30 cellular contexts compared by ENCODE assay signal in genomic region chr12:26692417-26692816, GRCh38.
DNase-seq lines count a peak whose midpoint lies in the region; ATAC-seq, FAIRE-seq and TF ChIP-seq lines count a peak whose summit lies in the region.
"Had no signal": no experiment of that assay in that cellular context is flagged by ENCODE, and none has a peak within 500 bp of the region (broad histone marks: within the 10 kb centered on the region; RNA-seq: fewer than 3 reads in every experiment).

No MANE protein-coding gene starts in this region.

- no peak for TF ChIP-seq CTCF in endodermal cell (conservative IDR thresholded peaks at IDR 0.05)

- ATAC-seq in activated T-cell treated with anti-CD3 and anti-CD28 coated beads, Interleukin-2, amount 50 U/mL, for 4 hours, result no peak
- ATAC-seq: CD8-positive, alpha-beta T cell had no signal

- no peak for DNase-seq in activated T-cell treated with anti-CD3 and anti-CD28 coated beads, Interleukin-2, amount 50 U/mL, for 24 hours
- no peak for DNase-seq in activated T-cell treated with anti-CD3 and anti-CD28 coated beads, Interleukin-2, amount 50 U/mL, for 4 hours
- DNase-seq in NCI-H69 (lab: John Stamatoyannopoulos, UW) (peak; percentile 87), endodermal cell (no peak), frontal cortex (ENCODE audit: low spot score in 2 of 2) (no peak)
- DNase-seq in activated CD4-positive, alpha-beta T cell treated with anti-CD3 and anti-CD28 coated beads, Interleukin-2, amount 10 ng/mL, durations not matched to agents 24 days and 14 days, result no peak
- no peak for DNase-seq in activated naive CD4-positive, alpha-beta T cell (lab: John Stamatoyannopoulos, UW)
- DNase-seq in CD8-positive, alpha-beta memory T cell, result no peak
- DNase-seq: activated CD4-positive, alpha-beta T cell treated with anti-CD3 and anti-CD28 coated beads for 48 hours; activated T-cell treated with anti-CD3 and anti-CD28 coated beads, Interleukin-2, amount 50 U/mL, for 48 hours; adrenal gland; CD8-positive, alpha-beta T cell; DMS153; KG1; kidney; MG63; naive B cell; NCI-H1436 treated with DMSO at 0.1 percent for 48 hours; NCI-H446; NK-92 treated with Interleukin-12 subunit alpha and Interleukin-12 subunit beta, amount 100 ng/mL, for 24 hours; PC-3; SHP77; stimulated activated naive CD4-positive, alpha-beta T cell treated with Interleukin-2 at 50 U/mL for 16 hours; testis; uterus had no signal

- CTCF ChIA-PET in CD8-positive, alpha-beta memory T cell (lab: Charles Lee), result no interaction called here

- peak overlapping the region; percentile 13 for H3K27ac Mint-ChIP-seq in activated T-cell treated with anti-CD3 and anti-CD28 coated beads, Interleukin-2, amount 50 U/mL, for 24 hours
- H3K27ac Mint-ChIP-seq in endodermal cell, result peak overlapping the region; percentile 9
- H3K27ac Mint-ChIP-seq in activated CD4-positive, alpha-beta T cell treated with anti-CD3 and anti-CD28 coated beads, Interleukin-2, amount 10 ng/mL, durations not matched to agents 24 days and 14 days, result no peak overlapping the region
- H3K27ac Mint-ChIP-seq in CD8-positive, alpha-beta memory T cell, result no peak overlapping the region
- H3K27ac Mint-ChIP-seq: B cell; CD8-positive, alpha-beta T cell; T-helper 2 cell treated with Interferon-gamma antibody and Interleukin-4, amounts not matched to agents 5 μg/mL and 100 μg/mL, for 36 hours had no signal

- H3K4me1 Mint-ChIP-seq in activated T-cell treated with anti-CD3 and anti-CD28 coated beads, Interleukin-2, amount 50 U/mL, for 24 hours (ENCODE audit: low read depth), result peaks cover 1% of the 10 kb centered on the region
- no peaks in the 10 kb centered on the region for H3K4me1 Mint-ChIP-seq in activated T-cell treated with anti-CD3 and anti-CD28 coated beads, Interleukin-2, amount 50 U/mL, for 4 hours (ENCODE audit: low read depth)
- peaks cover 41% of the 10 kb centered on the region for H3K4me1 Mint-ChIP-seq in endodermal cell
- H3K4me1 Mint-ChIP-seq in activated CD4-positive, alpha-beta T cell treated with anti-CD3 and anti-CD28 coated beads, Interleukin-2, amount 10 ng/mL, durations not matched to agents 24 days and 14 days, result no peaks in the 10 kb centered on the region
- H3K4me1 Mint-ChIP-seq in CD8-positive, alpha-beta memory T cell, result peaks cover 0 to 1% (median 0%) of the 10 kb centered on the region in 3 donors
- H3K4me1 Mint-ChIP-seq: B cell had no signal

- H3K27ac ChIP-seq in endodermal cell (ENCODE audit: low read depth, low read length), result no peak overlapping the region
- H3K27ac ChIP-seq in CD8-positive, alpha-beta memory T cell (ENCODE audit: low read depth, low read length), result no peak overlapping the region
- H3K27ac ChIP-seq: testis, uterus, VCaP had no signal

- FAIRE-seq in frontal cortex (lab: Jason Lieb, UNC), result no peak
- FAIRE-seq: A204.1, kidney had no signal

- no peak overlapping the region for H3K9ac ChIP-seq in endodermal cell (ENCODE audit: extremely low read depth, low read length, poor library complexity, severe bottlenecking)

- H3K4me1 ChIP-seq in endodermal cell (ENCODE audit: control insufficient read depth, insufficient read depth, low read length), result peaks cover 5% of the 10 kb centered on the region
- H3K4me1 ChIP-seq in CD8-positive, alpha-beta memory T cell (ENCODE audit: insufficient read depth, low read length), result no peaks in the 10 kb centered on the region
- H3K4me1 ChIP-seq: testis, uterus had no signal

- no peaks in the 10 kb centered on the region for H3K9me3 ChIP-seq in endodermal cell (ENCODE audit: control insufficient read depth, low read length)
- no peaks in the 10 kb centered on the region for H3K9me3 ChIP-seq in CD8-positive, alpha-beta memory T cell (ENCODE audit: low read length)
- H3K9me3 ChIP-seq: adrenal gland, MG63, testis, uterus had no signal

- no peak overlapping the region for H3K4me3 ChIP-seq in endodermal cell (ENCODE audit: low read length)
- no peak overlapping the region for H3K4me3 ChIP-seq in CD8-positive, alpha-beta memory T cell (ENCODE audit: low read length)
- H3K4me3 ChIP-seq: adrenal gland, MG63, testis, uterus had no signal

- WGBS in endodermal cell (ENCODE audit: insufficient coverage in 1 of 2, insufficient read length in 1 of 2), 2 experiments, result 99 to 100% methylated on average over 1 to 4 of the region's 4 CpGs

- intact Hi-C loops in activated CD4-positive, alpha-beta T cell treated with anti-CD3 and anti-CD28 coated beads, Interleukin-2, amount 10 ng/mL, durations not matched to agents 24 days and 14 days (cut with micrococcal nuclease), result no loop called here

- no peaks in the 10 kb centered on the region for H3K36me3 ChIP-seq in endodermal cell (ENCODE audit: control insufficient read depth, insufficient read depth, low read length)
- no peaks in the 10 kb centered on the region for H3K36me3 ChIP-seq in CD8-positive, alpha-beta memory T cell (ENCODE audit: insufficient read depth, low read length)
- H3K36me3 ChIP-seq: MG63, uterus had no signal

- peaks cover 72% of the 10 kb centered on the region for H3K36me3 Mint-ChIP-seq in activated T-cell treated with anti-CD3 and anti-CD28 coated beads, Interleukin-2, amount 50 U/mL, for 24 hours (ENCODE audit: low read depth)
- H3K36me3 Mint-ChIP-seq in activated T-cell treated with anti-CD3 and anti-CD28 coated beads, Interleukin-2, amount 50 U/mL, for 4 hours (ENCODE audit: insufficient read depth), result peaks cover 38% of the 10 kb centered on the region
- H3K36me3 Mint-ChIP-seq in endodermal cell (ENCODE audit: low read depth), result peaks cover 22% of the 10 kb centered on the region
- H3K36me3 Mint-ChIP-seq in activated CD4-positive, alpha-beta T cell treated with anti-CD3 and anti-CD28 coated beads, Interleukin-2, amount 10 ng/mL, durations not matched to agents 24 days and 14 days (ENCODE audit: low read depth), result peaks cover 30% of the 10 kb centered on the region
- peaks cover 5 to 67% (median 41%) of the 10 kb centered on the region in 3 donors for H3K36me3 Mint-ChIP-seq in CD8-positive, alpha-beta memory T cell

- no peaks in the 10 kb centered on the region for H3K27me3 ChIP-seq in endodermal cell (ENCODE audit: control insufficient read depth, insufficient read depth, low read length, poor library complexity, severe bottlenecking)
- H3K27me3 ChIP-seq in CD8-positive, alpha-beta memory T cell (ENCODE audit: insufficient read depth, low read length, poor library complexity, severe bottlenecking), result no peaks in the 10 kb centered on the region
- H3K27me3 ChIP-seq: adrenal gland, MG63, testis, uterus had no signal

- POLR2A ChIA-PET in CD8-positive, alpha-beta memory T cell (lab: Charles Lee), result no interaction called here

- H3K9me3 Mint-ChIP-seq in activated T-cell treated with anti-CD3 and anti-CD28 coated beads, Interleukin-2, amount 50 U/mL, for 24 hours, result no peaks in the 10 kb centered on the region
- no peaks in the 10 kb centered on the region for H3K9me3 Mint-ChIP-seq in activated T-cell treated with anti-CD3 and anti-CD28 coated beads, Interleukin-2, amount 50 U/mL, for 4 hours
- H3K9me3 Mint-ChIP-seq in endodermal cell, result no peaks in the 10 kb centered on the region
- H3K9me3 Mint-ChIP-seq in activated CD4-positive, alpha-beta T cell treated with anti-CD3 and anti-CD28 coated beads, Interleukin-2, amount 10 ng/mL, durations not matched to agents 24 days and 14 days, result peaks cover 3% of the 10 kb centered on the region
- H3K9me3 Mint-ChIP-seq in CD8-positive, alpha-beta memory T cell, result no peaks in the 10 kb centered on the region
- H3K9me3 Mint-ChIP-seq: CD8-positive, alpha-beta T cell; mesothelial cell of epicardium; naive B cell; T-helper 2 cell treated with Interferon-gamma antibody and Interleukin-4, amounts not matched to agents 5 μg/mL and 100 μg/mL, for 36 hours had no signal

- no peak overlapping the region for H3K4me3 Mint-ChIP-seq in activated T-cell treated with anti-CD3 and anti-CD28 coated beads, Interleukin-2, amount 50 U/mL, for 24 hours
- H3K4me3 Mint-ChIP-seq in activated T-cell treated with anti-CD3 and anti-CD28 coated beads, Interleukin-2, amount 50 U/mL, for 4 hours, result no peak overlapping the region
- no peak overlapping the region for H3K4me3 Mint-ChIP-seq in endodermal cell
- H3K4me3 Mint-ChIP-seq in activated CD4-positive, alpha-beta T cell treated with anti-CD3 and anti-CD28 coated beads, Interleukin-2, amount 10 ng/mL, durations not matched to agents 24 days and 14 days, result no peak overlapping the region
- H3K4me3 Mint-ChIP-seq in CD8-positive, alpha-beta memory T cell, result no peak overlapping the region
- H3K4me3 Mint-ChIP-seq: B cell; CD8-positive, alpha-beta T cell; mesothelial cell of epicardium; naive B cell; T-helper 2 cell treated with Interferon-gamma antibody and Interleukin-4, amounts not matched to agents 5 μg/mL and 100 μg/mL, for 36 hours had no signal

- H3K27me3 Mint-ChIP-seq in activated T-cell treated with anti-CD3 and anti-CD28 coated beads, Interleukin-2, amount 50 U/mL, for 24 hours, result no peaks in the 10 kb centered on the region
- H3K27me3 Mint-ChIP-seq in activated T-cell treated with anti-CD3 and anti-CD28 coated beads, Interleukin-2, amount 50 U/mL, for 4 hours (ENCODE audit: low read depth), result no peaks in the 10 kb centered on the region
- H3K27me3 Mint-ChIP-seq in endodermal cell (ENCODE audit: insufficient read depth), result no peaks in the 10 kb centered on the region
- no peaks in the 10 kb centered on the region for H3K27me3 Mint-ChIP-seq in activated CD4-positive, alpha-beta T cell treated with anti-CD3 and anti-CD28 coated beads, Interleukin-2, amount 10 ng/mL, durations not matched to agents 24 days and 14 days
- no peaks in the 10 kb centered on the region for H3K27me3 Mint-ChIP-seq in CD8-positive, alpha-beta memory T cell
- H3K27me3 Mint-ChIP-seq: B cell, naive B cell had no signal

Comparison
In these comparisons a context has a peak if more than half of its experiments do, and no peak if none do; other contexts are left out.
1. H3K27ac Mint-ChIP-seq: peak in activated T-cell treated with anti-CD3 and anti-CD28 coated beads, Interleukin-2, amount 50 U/mL, for 24 hours (single experiment) and endodermal cell (single experiment); none in activated CD4-positive, alpha-beta T cell treated with anti-CD3 and anti-CD28 coated beads, Interleukin-2, amount 10 ng/mL, durations not matched to agents 24 days and 14 days (single experiment) and CD8-positive, alpha-beta memory T cell (0 of 8).